8 cellular contexts compared by ENCODE assay signal in the genomic region with DNA sequence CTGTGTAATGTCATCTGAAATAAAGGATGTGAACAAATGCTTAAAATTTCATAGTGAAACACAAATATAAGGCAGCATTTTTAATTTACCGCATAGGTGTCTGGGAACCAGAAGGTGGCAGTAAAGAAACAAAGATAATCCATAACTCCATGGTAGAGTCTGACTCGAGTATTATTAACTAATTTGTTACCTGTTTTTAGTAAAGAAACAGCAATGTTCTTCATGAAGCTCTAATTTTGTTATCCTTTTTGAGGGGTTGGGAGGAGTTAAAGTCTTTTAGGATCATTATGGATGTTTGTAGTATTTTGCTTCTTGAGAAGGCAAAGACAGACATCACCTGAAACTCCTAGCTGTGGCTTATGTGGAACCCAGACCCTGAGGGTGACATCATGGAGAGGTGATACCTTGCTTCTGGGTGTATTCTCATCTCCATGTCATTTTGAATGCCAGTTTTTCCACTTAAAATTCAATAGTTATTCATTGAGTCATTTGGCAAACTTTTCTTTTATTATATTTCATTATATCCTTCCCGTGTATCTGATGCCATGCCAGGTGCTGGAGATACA.
A peak's percentile ranks its signal among the peaks of the same experiment; 100 is the strongest.
DNase-seq lines count a peak whose midpoint lies in the region; ATAC-seq and TF ChIP-seq lines count a peak whose summit lies in the region.

No MANE protein-coding gene starts in this region.

- no peak for TF ChIP-seq POLR2A in gastrocnemius medialis (IDR thresholded peaks at IDR 0.05)

- peak; percentile 39 for TF ChIP-seq CTCF in WERI-Rb-1 (IDR thresholded peaks at IDR 0.05; ENCODE audit: low read depth, low read length)
- peak; percentile 24 to 60 (median 47) for TF ChIP-seq CTCF in gastrocnemius medialis (IDR thresholded peaks at IDR 0.05 in 4 of 5, conservative IDR thresholded peaks at IDR 0.05 in 1 of 5)

- H3K27me3 ChIP-seq in WERI-Rb-1 (ENCODE audit: insufficient read depth, low read depth, severe bottlenecking) (no peaks in the 10 kb centered on the region), gastrocnemius medialis (no peaks in the 10 kb centered on the region)

- DNase-seq in NCI-H2107 treated with DMSO at 0.1 percent for 48 hours (lab: John Stamatoyannopoulos, UW; ENCODE audit: unreplicated experiment), result peak; percentile 35
- no peak for DNase-seq in NCI-H2107 (lab: John Stamatoyannopoulos, UW)
- DNase-seq in MV-4-11 (lab: John Stamatoyannopoulos, UW), result peak; percentile 33
- DNase-seq in WERI-Rb-1, result no peak
- peak; percentile 27 for DNase-seq in globus pallidus (ENCODE audit: low spot score)
- no peak for DNase-seq in gastrocnemius medialis
- no peak for DNase-seq in effector CD8-positive, alpha-beta T cell (lab: John Stamatoyannopoulos, UW)

- H3K4me3 ChIP-seq in WERI-Rb-1 (ENCODE audit: low read depth, low read length) (no peak overlapping the region), gastrocnemius medialis (no peak overlapping the region)

- H3K36me3 ChIP-seq in WERI-Rb-1 (no peaks in the 10 kb centered on the region), gastrocnemius medialis (peaks cover 0 to 19% of the 10 kb centered on the region in 2 donors)

- no peak overlapping the region for H3K27ac ChIP-seq in WERI-Rb-1
- H3K27ac ChIP-seq in gastrocnemius medialis, result no peak overlapping the region

- ATAC-seq in gastrocnemius medialis, result no peak
- ATAC-seq in GM19455 (IDR thresholded peaks at IDR 0.05; ENCODE audit: unreplicated experiment), result no peak

- in situ Hi-C loops in gastrocnemius medialis (cut with MboI; ENCODE audit: low sequenced_read_pairs in 4 of 4), result loop anchor here in 1 of 4 donors (10.0 kb wide), 1 partner anchor 354 kb away; no protein-coding TSS in a partner anchor

- H3K4me1 ChIP-seq in gastrocnemius medialis, result peaks cover 0 to 4% of the 10 kb centered on the region in 2 donors

- no peaks in the 10 kb centered on the region for H3K9me3 ChIP-seq in WERI-Rb-1 (ENCODE audit: severe bottlenecking)
- no peaks in the 10 kb centered on the region for H3K9me3 ChIP-seq in gastrocnemius medialis

- intact Hi-C loops in gastrocnemius medialis (cut with DNase I; ENCODE audit: low total_unique reads), result loop anchor here (2.0 kb wide), 2 partner anchors 356 to 450 kb away; no protein-coding TSS in a partner anchor

Comparison
In these comparisons a context has a peak if more than half of its experiments do, and no peak if none do; other contexts are left out.
1. DNase-seq: peak in NCI-H2107 treated with DMSO at 0.1 percent for 48 hours (single experiment), MV-4-11 (single experiment) and globus pallidus (single experiment); none in NCI-H2107 (single experiment), WERI-Rb-1 (single experiment), gastrocnemius medialis (0 of 2) and effector CD8-positive, alpha-beta T cell (single experiment).